15 cellular contexts compared by ENCODE assay signal in genomic region chr19:35330475-35330874, GRCh38. TPM values are rescaled to one million over a fixed set of nuclear protein-coding genes. Genes with fewer than 3 reads are reported as not detected.
DNase-seq lines count a peak whose midpoint lies in the region; ATAC-seq and TF ChIP-seq lines count a peak whose summit lies in the region.
"Had no signal": no experiment of that assay in that cellular context is flagged by ENCODE, and none has a peak within 500 bp of the region (broad histone marks: within the 10 kb centered on the region; RNA-seq: fewer than 3 reads in every experiment).

No MANE protein-coding gene starts in this region.

- H3K4me1 Mint-ChIP-seq in naive B cell (peaks cover 67 to 85% (median 79%) of the 10 kb centered on the region in 3 donors), type B pancreatic cell (ENCODE audit: unreplicated experiment) (peaks cover 8% of the 10 kb centered on the region)

- H3K27me3 Mint-ChIP-seq in naive B cell, result no peaks in the 10 kb centered on the region
- no peaks in the 10 kb centered on the region for H3K27me3 Mint-ChIP-seq in type B pancreatic cell

- H3K4me3 ChIP-seq in upper lobe of right lung (no peak overlapping the region), sigmoid colon (no peak overlapping the region)
- H3K4me3 ChIP-seq: lung, SJCRH30 had no signal

- peaks cover 17% of the 10 kb centered on the region for H3K27me3 ChIP-seq in upper lobe of right lung
- peaks cover 0 to 35% (median 0%) of the 10 kb centered on the region in 3 donors for H3K27me3 ChIP-seq in sigmoid colon

- H3K36me3 Mint-ChIP-seq in naive B cell (peaks cover 30 to 38% of the 10 kb centered on the region in 2 donors), type B pancreatic cell (no peaks in the 10 kb centered on the region)

- H3K27ac ChIP-seq in upper lobe of right lung, result no peak overlapping the region
- H3K27ac ChIP-seq in sigmoid colon, result no peak overlapping the region
- H3K27ac ChIP-seq: HL-60, SJCRH30 had no signal

- H3K27ac Mint-ChIP-seq in naive B cell (peak overlapping the region; percentile 91 to 99 (median 98)), type B pancreatic cell (no peak overlapping the region)

- H3K4me1 ChIP-seq in upper lobe of right lung (no peaks in the 10 kb centered on the region), sigmoid colon (no peaks in the 10 kb centered on the region)
- H3K4me1 ChIP-seq: SJCRH30 had no signal

- no peak for TF ChIP-seq CTCF in upper lobe of right lung (IDR thresholded peaks at IDR 0.05)
- TF ChIP-seq CTCF in type B pancreatic cell (conservative IDR thresholded peaks at IDR 0.05), result no peak
- no peak for TF ChIP-seq CTCF in sigmoid colon (IDR thresholded peaks at IDR 0.05)

- peak; percentile 58 for TF ChIP-seq POLR2A in GM18526 (IDR thresholded peaks at IDR 0.05; ENCODE audit: extremely low read depth, insufficient read length)
- no peak for TF ChIP-seq POLR2A in sigmoid colon (IDR thresholded peaks at IDR 0.05)

- WGBS in sigmoid colon, 2 donors, result 49 to 64% methylated on average over 7 of the region's 7 CpGs

- H3K9me3 Mint-ChIP-seq in naive B cell (peaks cover 0 to 1% (median 0%) of the 10 kb centered on the region in 7 donors), type B pancreatic cell (no peaks in the 10 kb centered on the region)

- no peak for TF ChIP-seq EP300 in sigmoid colon (IDR thresholded peaks at IDR 0.05)

- intact Hi-C loops in upper lobe of right lung (cut with DNase I), result no loop called here
- intact Hi-C loops in sigmoid colon (cut with DNase I), result no loop called here

- H3K9me3 ChIP-seq in upper lobe of right lung (no peaks in the 10 kb centered on the region), sigmoid colon (no peaks in the 10 kb centered on the region)
- H3K9me3 ChIP-seq: SJCRH30 had no signal

- ATAC-seq in GM21423 (IDR thresholded peaks at IDR 0.05; ENCODE audit: unreplicated experiment) (peak; percentile 56), HG03342 (IDR thresholded peaks at IDR 0.05; ENCODE audit: unreplicated experiment) (peak; percentile 47), naive B cell (ENCODE audit: low read depth in 2 of 2) (peak; percentile 85 to 86), upper lobe of right lung (no peak)

- DNase-seq in naive B cell (peak; percentile 95), upper lobe of right lung (no peak), type B pancreatic cell (ENCODE audit: extremely low spot score, unreplicated experiment) (no peak), sigmoid colon (no peak)
- DNase-seq: activated CD8-positive, alpha-beta memory T cell treated with anti-CD3 and anti-CD28 coated beads for 24 hours; DMS79 treated with DMSO at 0.1 percent for 48 hours; NCI-H2081 treated with DMSO at 0.1 percent for 48 hours; SJCRH30; stimulated activated naive CD4-positive, alpha-beta T cell treated with Interleukin-2 at 50 U/mL for 16 hours had no signal

- H3K36me3 ChIP-seq in upper lobe of right lung (no peaks in the 10 kb centered on the region), sigmoid colon (no peaks in the 10 kb centered on the region)
- H3K36me3 ChIP-seq: SJCRH30 had no signal

- H3K4me3 Mint-ChIP-seq in naive B cell, result peak overlapping the region; percentile 83 to 98 (median 94)
- no peak overlapping the region for H3K4me3 Mint-ChIP-seq in type B pancreatic cell

RNA-seq across cellular contexts. Expression of gene CD22, which starts 1.5 kb away (rescaled TPM):
- 100 to 1,000 TPM; 364 to 971 (median 552) TPM for polyA plus RNA-seq in naive B cell (ENCODE audit: low read depth in 6 of 6)
- 15.8 TPM for total RNA-seq in upper lobe of right lung
- 0.92 and 2.1 TPM in 2 replicates for total RNA-seq in type B pancreatic cell (ENCODE audit: low replicate concordance)
- 1 to 10 TPM; 1.2 to 4.8 (median 2.7) TPM for total RNA-seq in sigmoid colon
- 100 to 1,000 TPM in 1 of 3 donors, 1 to 10 TPM in 1, under 1 TPM in 1; 0.69 to 107 (median 4.8) TPM for polyA plus RNA-seq in sigmoid colon

RNA-seq across cellular contexts. Expression of gene FFAR1, which starts 17.2 kb away (rescaled TPM):
- polyA plus RNA-seq in naive B cell (ENCODE audit: low read depth in 6 of 6) (1 to 10 TPM in 2 of 6 donors, under 1 TPM in 4; 0.14 to 1.9 (median 0.75) TPM), sigmoid colon (under 1 TPM in 1 of 3 donors, not detected in 2; 0.06 TPM)
- total RNA-seq in upper lobe of right lung (not detected), type B pancreatic cell (ENCODE audit: low replicate concordance) (2.1 and 2.7 TPM in 2 replicates), sigmoid colon (not detected)
- total RNA-seq: bronchial epithelial cell, SJCRH30 had no signal

RNA-seq across cellular contexts. Expression of gene FFAR3, which starts 27.8 kb away (rescaled TPM):
- polyA plus RNA-seq in naive B cell (ENCODE audit: low read depth in 6 of 6), result under 1 TPM in 1 of 6 donors, not detected in 5; 0.17 TPM
- total RNA-seq in upper lobe of right lung, result not detected
- total RNA-seq in type B pancreatic cell (ENCODE audit: low replicate concordance), result 0.34 and 0.45 TPM in 2 replicates
- total RNA-seq in sigmoid colon, result 1 to 10 TPM; 1.1 to 1.9 (median 1.5) TPM
- polyA plus RNA-seq in sigmoid colon, result under 1 TPM in 1 of 3 donors, not detected in 2; 0.67 TPM
- total RNA-seq: bronchial epithelial cell, SJCRH30 had no signal

RNA-seq across cellular contexts. Expression of gene MAG, which starts 38.5 kb away (rescaled TPM):
- polyA plus RNA-seq in naive B cell (ENCODE audit: low read depth in 6 of 6) (under 1 TPM in 4 of 6 donors, not detected in 2; 0.12 to 0.41 (median 0.29) TPM), sigmoid colon (under 1 TPM in 1 of 3 donors, not detected in 2; 0.06 TPM)
- total RNA-seq in upper lobe of right lung (not detected), type B pancreatic cell (ENCODE audit: low replicate concordance) (2.1 TPM in 1 of 2 replicates, not detected in the other), sigmoid colon (1 to 10 TPM in 1 of 4 donors, not detected in 3; 6.1 TPM)
- total RNA-seq: bronchial epithelial cell had no signal

RNA-seq across cellular contexts. Expression of gene GPR42, which starts 40.4 kb away (rescaled TPM):
- polyA plus RNA-seq in naive B cell (ENCODE audit: low read depth in 6 of 6) (not detected), sigmoid colon (under 1 TPM in 1 of 3 donors, not detected in 2; 0.17 TPM)
- total RNA-seq in upper lobe of right lung (not detected), type B pancreatic cell (ENCODE audit: low replicate concordance) (not detected in 2 replicates), sigmoid colon (under 1 TPM in 3 of 4 donors, not detected in 1; 0.27 to 0.83 (median 0.36) TPM)
- total RNA-seq: bronchial epithelial cell, SJCRH30 had no signal
